In the genomic region with DNA sequence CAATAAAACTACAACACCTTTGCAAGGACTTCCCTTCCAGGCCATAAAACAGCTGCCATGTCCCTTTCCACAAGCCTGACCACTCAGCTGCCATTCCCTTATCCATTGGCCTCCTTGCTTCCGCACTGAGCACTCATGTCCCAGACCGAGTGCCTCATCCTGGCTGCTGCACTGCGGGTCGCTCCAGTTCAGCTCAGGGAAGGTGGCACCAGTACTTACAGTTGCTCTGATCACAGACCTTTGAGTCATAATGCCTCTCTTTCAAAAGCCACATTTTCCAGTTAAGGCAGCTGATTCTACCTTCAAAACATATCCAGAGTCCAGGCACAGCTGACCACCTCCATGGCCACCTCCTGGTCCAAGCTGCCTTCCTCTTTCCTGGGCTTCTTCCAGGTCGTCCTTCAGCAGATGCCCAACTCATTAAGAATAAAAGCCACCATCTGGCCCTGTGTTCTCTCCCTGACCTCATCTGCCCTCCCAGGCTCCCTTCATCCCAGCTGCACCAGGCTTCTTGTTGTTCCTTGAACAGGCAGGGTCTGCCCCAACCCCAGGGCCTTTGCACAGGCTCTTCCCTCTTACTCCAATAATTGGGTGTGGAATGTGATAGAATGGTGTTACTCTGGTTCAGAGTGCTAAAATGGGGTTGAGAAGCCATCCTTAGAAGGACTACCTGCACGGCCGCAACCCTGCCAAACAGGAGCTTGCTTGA, we compare ENCODE assay signal across 15 cellular contexts.
DNase-seq lines count a peak whose midpoint lies in the region; ATAC-seq, FAIRE-seq and TF ChIP-seq lines count a peak whose summit lies in the region.
"Had no signal": no experiment of that assay in that cellular context is flagged by ENCODE, and none has a peak within 500 bp of the region (broad histone marks: within the 10 kb centered on the region; RNA-seq: fewer than 3 reads in every experiment).

No MANE protein-coding gene starts in this region.

- H3K27ac Mint-ChIP-seq in brain (peak overlapping the region in 3 of 5 experiments; percentile 36 to 85 (median 56)), neural progenitor cell (peak overlapping the region; percentile 92)

- H4K20me1 ChIP-seq in neural progenitor cell (ENCODE audit: low read depth) = no peaks in the 10 kb centered on the region

- H3K9me3 ChIP-seq in HEK293 (ENCODE audit: control insufficient read depth, insufficient read depth, low read depth, low read length) (no peaks in the 10 kb centered on the region), neural progenitor cell (ENCODE audit: low read depth) (no peaks in the 10 kb centered on the region)
- H3K9me3 ChIP-seq: A549, BE2C had no signal

- H2AFZ ChIP-seq in neural progenitor cell (replicated peaks) = no peak overlapping the region

- H3K36me3 ChIP-seq in HEK293 (ENCODE audit: control insufficient read depth in 2 of 2, insufficient read depth in 1 of 2, low read length in 2 of 2) (no peaks in the 10 kb centered on the region), neural progenitor cell (no peaks in the 10 kb centered on the region)
- H3K36me3 ChIP-seq: BE2C had no signal

- peaks cover 0 to 4% (median 0%) of the 10 kb centered on the region in 5 experiments for H3K9me3 Mint-ChIP-seq in brain
- H3K9me3 Mint-ChIP-seq in neural progenitor cell = peaks cover 6% of the 10 kb centered on the region

- H3K9ac ChIP-seq in neural progenitor cell = no peak overlapping the region

- H3K4me3 Mint-ChIP-seq in brain (peak overlapping the region in 1 of 5 experiments; percentile 39), neural progenitor cell (peak overlapping the region; percentile 69)
- H3K4me3 Mint-ChIP-seq: CD4-positive, alpha-beta memory T cell had no signal

- no peak for FAIRE-seq in frontal cortex (lab: Jason Lieb, UNC)
- FAIRE-seq: A549, H1 had no signal

- H3K27ac ChIP-seq in HEK293 (ENCODE audit: extremely low read depth, low read depth, low read length) = no peak overlapping the region
- no peak overlapping the region for H3K27ac ChIP-seq in neural progenitor cell
- H3K27ac ChIP-seq: A549, C4-2B had no signal

- H3K4me3 ChIP-seq in HEK293 (ENCODE audit: low read depth, low read length) (no peak overlapping the region), neural progenitor cell (no peak overlapping the region)
- H3K4me3 ChIP-seq: A549 had no signal

- H3K27me3 Mint-ChIP-seq in brain (peaks cover 9% of the 10 kb centered on the region), neural progenitor cell (ENCODE audit: insufficient read depth, low read depth) (peaks cover 33% of the 10 kb centered on the region)

- DNase-seq in DMS 273 treated with DMSO at 0.1 percent for 48 hours (lab: John Stamatoyannopoulos, UW) (peak; percentile 75), neural progenitor cell (ENCODE audit: low spot score) (no peak), frontal cortex (ENCODE audit: low spot score in 2 of 2) (no peak)
- no peak for DNase-seq in stimulated activated CD4-positive, alpha-beta T cell treated with anti-CD3 and anti-CD28 coated beads, Interleukin-4, amount 100 ng/mL, for 1 hour
- DNase-seq: BE2C; CD4-positive, alpha-beta memory T cell; DMS53; HCEC 1CT; IMR-90 had no signal

- no peak for ATAC-seq in HG02870 (IDR thresholded peaks at IDR 0.05; ENCODE audit: unreplicated experiment)
- ATAC-seq: A549 had no signal

- CTCF ChIA-PET in HEK293 (lab: Yijun Ruan, JAX) = no interaction called here

- POLR2A ChIA-PET in HEK293 (lab: Yijun Ruan, JAX) = no interaction called here

- H3F3A ChIP-seq in neural progenitor cell (ENCODE audit: low read depth) = no peaks in the 10 kb centered on the region

- H3K27me3 ChIP-seq in neural progenitor cell = no peaks in the 10 kb centered on the region
- H3K27me3 ChIP-seq: BE2C had no signal

- peaks cover 31% of the 10 kb centered on the region for H3K4me1 Mint-ChIP-seq in brain
- peaks cover 65% of the 10 kb centered on the region for H3K4me1 Mint-ChIP-seq in neural progenitor cell
- H3K4me1 Mint-ChIP-seq: CD4-positive, alpha-beta memory T cell had no signal

- no peaks in the 10 kb centered on the region for H3K79me2 ChIP-seq in neural progenitor cell (ENCODE audit: low read depth)

- TF ChIP-seq CTCF in HEK293 (tag by site-specific recombination; IDR thresholded peaks at IDR 0.05) = no peak
- no peak for TF ChIP-seq CTCF in brain (conservative IDR thresholded peaks at IDR 0.05)
- no peak for TF ChIP-seq CTCF in neural progenitor cell (IDR thresholded peaks at IDR 0.05)

- H3K4me1 ChIP-seq in HEK293 (ENCODE audit: control insufficient read depth, insufficient read depth, low read length) (no peaks in the 10 kb centered on the region), neural progenitor cell (peaks cover 22% of the 10 kb centered on the region)
- H3K4me1 ChIP-seq: A549, BE2C had no signal

- no peak overlapping the region for H3K4me2 ChIP-seq in neural progenitor cell
- H3K4me2 ChIP-seq: A549 had no signal

- H3K36me3 Mint-ChIP-seq in brain (no peaks in the 10 kb centered on the region), neural progenitor cell (peaks cover 2% of the 10 kb centered on the region)
- H3K36me3 Mint-ChIP-seq: CD4-positive, alpha-beta memory T cell had no signal

TF ChIP-seq in HEK293, 187 proteins besides CTCF, POLR2A, EP300 and RAD21:
- no peak for TF ChIP-seq ZNF121 (tag by site-specific recombination; IDR thresholded peaks at IDR 0.05)
- TF ChIP-seq ZNF623 (tag by site-specific recombination; IDR thresholded peaks at IDR 0.05) = peak; percentile 69
